Comparison of ENCODE assay signal across 14 cellular contexts in genomic region chr12:39931231-39931630, GRCh38.
"Had no signal": no experiment of that assay in that cellular context is flagged by ENCODE, and none has a peak within 500 bp of the region (broad histone marks: within the 10 kb centered on the region; RNA-seq: fewer than 3 reads in every experiment).

No MANE protein-coding gene starts in this region.

- H3K27ac ChIP-seq: lower lobe of right lung, thoracic aorta had no signal

- H3K4me1 ChIP-seq: lower lobe of right lung had no signal

- H3K4me3 ChIP-seq: adrenal gland, esophagus muscularis mucosa, lower lobe of right lung, thoracic aorta had no signal

- DNase-seq: activated CD4-positive, alpha-beta T cell treated with anti-CD3 and anti-CD28 coated beads for 1 hour; activated CD8-positive, alpha-beta memory T cell treated with anti-CD3 and anti-CD28 coated beads for 24 hours; activated CD8-positive, alpha-beta memory T cell treated with anti-CD3 and anti-CD28 coated beads, Interleukin-2, amount 50 U/mL, for 48 hours; activated effector memory CD4-positive, alpha-beta T cell treated with anti-CD3 and anti-CD28 coated beads, Interleukin-2, amount 50 U/mL, for 16 hours; activated naive CD4-positive, alpha-beta T cell treated with anti-CD3 and anti-CD28 coated beads, Interleukin-2, amount 50 U/mL, for 16 hours; activated T-cell treated with anti-CD3 and anti-CD28 coated beads, Interleukin-2, amount 50 U/mL, for 48 hours; adrenal gland; cerebellar nuclear complex; effector CD4-positive, alpha-beta T cell; lower lobe of right lung; stimulated activated naive B cell treated with anti-CD40 and anti-IgM and Interleukin-4, amounts not matched to agents 10 μg/mL and 1 μg/mL and 100 μg/mL, for 72 hours had no signal

- H3K36me3 Mint-ChIP-seq: natural killer cell treated with Interleukin-12 subunit alpha and Interleukin-12 subunit beta and Interleukin-15 and Interleukin-18, amount 100 ng/mL, for 72 hours; stimulated activated naive B cell treated with anti-CD40 and anti-IgM and Interleukin-4, amounts not matched to agents 10 μg/mL and 1 μg/mL and 100 μg/mL, for 72 hours had no signal

- ATAC-seq: natural killer cell treated with Interleukin-12 subunit alpha and Interleukin-12 subunit beta and Interleukin-15 and Interleukin-18, amount 100 ng/mL, for 72 hours; stimulated activated naive B cell treated with anti-CD40 and anti-IgM and Interleukin-4, amounts not matched to agents 10 μg/mL and 1 μg/mL and 100 μg/mL, for 72 hours had no signal

- H3K27me3 Mint-ChIP-seq: natural killer cell treated with Interleukin-12 subunit alpha and Interleukin-12 subunit beta and Interleukin-15 and Interleukin-18, amount 100 ng/mL, for 72 hours; stimulated activated naive B cell treated with anti-CD40 and anti-IgM and Interleukin-4, amounts not matched to agents 10 μg/mL and 1 μg/mL and 100 μg/mL, for 72 hours had no signal

- H3K27me3 ChIP-seq: adrenal gland, esophagus muscularis mucosa had no signal

- H3K4me3 Mint-ChIP-seq: natural killer cell treated with Interleukin-12 subunit alpha and Interleukin-12 subunit beta and Interleukin-15 and Interleukin-18, amount 100 ng/mL, for 72 hours; stimulated activated naive B cell treated with anti-CD40 and anti-IgM and Interleukin-4, amounts not matched to agents 10 μg/mL and 1 μg/mL and 100 μg/mL, for 72 hours had no signal

- H3K9me3 Mint-ChIP-seq: natural killer cell treated with Interleukin-12 subunit alpha and Interleukin-12 subunit beta and Interleukin-15 and Interleukin-18, amount 100 ng/mL, for 72 hours; stimulated activated naive B cell treated with anti-CD40 and anti-IgM and Interleukin-4, amounts not matched to agents 10 μg/mL and 1 μg/mL and 100 μg/mL, for 72 hours had no signal

- H3K36me3 ChIP-seq: adrenal gland, esophagus muscularis mucosa, lower lobe of right lung, thoracic aorta had no signal

- H3K27ac Mint-ChIP-seq: natural killer cell treated with Interleukin-12 subunit alpha and Interleukin-12 subunit beta and Interleukin-15 and Interleukin-18, amount 100 ng/mL, for 72 hours; stimulated activated naive B cell treated with anti-CD40 and anti-IgM and Interleukin-4, amounts not matched to agents 10 μg/mL and 1 μg/mL and 100 μg/mL, for 72 hours had no signal

- H3K9me3 ChIP-seq: adrenal gland, esophagus muscularis mucosa, lower lobe of right lung, thoracic aorta had no signal
